ENCODE assay signal across 9 cellular contexts in the genomic region with DNA sequence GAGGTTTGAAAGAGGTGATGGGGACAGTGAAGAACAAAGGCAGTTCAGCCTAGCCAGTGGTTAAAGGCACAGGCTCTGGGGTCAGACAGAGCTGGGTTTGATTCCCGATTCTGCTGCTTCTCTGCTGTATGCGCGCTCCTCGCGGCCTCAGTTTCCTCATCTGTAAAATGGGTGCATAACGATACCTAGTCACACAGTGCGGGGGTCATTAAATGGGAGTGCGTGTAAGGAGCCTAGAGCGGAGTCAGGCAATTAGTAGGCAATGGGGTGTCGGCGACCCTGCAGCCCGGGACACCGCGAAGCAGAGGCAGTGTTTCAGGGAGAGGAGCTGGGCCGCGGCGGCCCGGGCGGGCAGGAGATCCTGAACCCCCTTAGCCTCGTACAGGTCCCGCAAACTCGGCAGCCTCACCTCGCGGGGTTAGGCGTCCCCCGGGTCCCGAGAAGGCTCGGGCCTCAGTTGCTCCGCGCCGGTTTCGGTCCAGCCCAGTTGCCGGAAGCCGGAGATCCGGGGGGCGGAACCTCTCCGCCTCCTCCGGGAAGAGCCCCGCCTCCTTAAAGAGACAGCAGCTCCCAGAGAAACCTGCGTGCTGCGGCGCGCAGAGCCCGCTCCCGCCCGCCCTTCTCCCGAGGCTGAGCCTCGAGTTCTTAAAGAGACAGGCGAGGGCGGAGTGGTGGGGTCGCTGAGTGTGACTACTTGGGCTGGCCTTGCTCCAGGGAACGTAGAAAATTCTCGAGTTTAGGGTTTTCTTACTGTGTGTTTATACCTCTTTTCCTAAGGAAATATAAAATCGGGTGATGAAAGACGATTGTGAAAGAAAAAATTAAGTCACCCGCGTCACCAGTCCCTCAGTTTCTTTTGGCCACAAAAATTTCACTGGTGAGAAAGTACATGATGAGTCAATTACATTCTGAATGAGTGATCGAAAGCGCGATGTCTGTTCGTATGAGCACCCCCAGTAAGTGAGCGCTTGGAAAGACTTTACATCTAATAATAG. TPM values are rescaled to one million over a fixed set of nuclear protein-coding genes. Genes with fewer than 3 reads are reported as not detected.
A peak's percentile ranks its signal among the peaks of the same experiment; 100 is the strongest.
DNase-seq lines count a peak whose midpoint lies in the region; ATAC-seq, FAIRE-seq and TF ChIP-seq lines count a peak whose summit lies in the region.
"Had no signal": no experiment of that assay in that cellular context is flagged by ENCODE, and none has a peak within 500 bp of the region (broad histone marks: within the 10 kb centered on the region; RNA-seq: fewer than 3 reads in every experiment).

YIPF1 (minus strand) TSS at position 494 of the 995 bp plus-strand sequence. CDS start 860 bp downstream, outside the sequence.

- H3K9ac ChIP-seq in keratinocyte (ENCODE audit: control insufficient read depth, extremely low read depth, insufficient read depth, low read length), result peak within 1 kb of the TSS; percentile 85

- no peaks in the 10 kb centered on the region for H4K20me1 ChIP-seq in keratinocyte (ENCODE audit: control insufficient read depth, extremely low read depth, insufficient read depth, low read length)

- peak within 1 kb of the TSS; percentile 91 for H3K27ac ChIP-seq in keratinocyte (ENCODE audit: control insufficient read depth, insufficient read depth, low read length)

- H3K27me3 ChIP-seq in keratinocyte (ENCODE audit: control insufficient read depth, extremely low read depth, insufficient read depth, low read length), result no peaks in the 10 kb centered on the region

- dilution Hi-C loops in keratinocyte (cut with MboI; ENCODE audit: extremely low pct_ligation_motif_present, low sequenced_read_pairs), result no loop called here

- ATAC-seq in GM19023 (IDR thresholded peaks at IDR 0.05; ENCODE audit: unreplicated experiment) (peak; percentile 91), HG03196 (IDR thresholded peaks at IDR 0.05; ENCODE audit: unreplicated experiment) (peak; percentile 90)

- DNase-seq in AG10803 (ENCODE audit: low read depth) (peak; percentile 86), NCI-H345 (lab: John Stamatoyannopoulos, UW) (peak; percentile 93), cerebellar nuclear complex (lab: John Stamatoyannopoulos, UW) (peak; percentile 47 to 78), keratinocyte (ENCODE audit: low read depth, low spot score) (peak; percentile 44)
- peak; percentile 78 for DNase-seq in activated CD4-positive, alpha-beta T cell treated with anti-CD3 and anti-CD28 coated beads for 1 hour
- peak; percentile 75 to 82 (median 76) for DNase-seq in stimulated activated CD4-positive, alpha-beta T cell treated with anti-CD3 and anti-CD28 coated beads, Interleukin-12 subunit alpha, Interleukin-12 subunit beta, amount 100 ng/mL, for 48 hours (ENCODE audit: low read depth in 2 of 3, low spot score in 1 of 3)

- peaks cover 10% of the 10 kb centered on the region for H3K4me1 ChIP-seq in keratinocyte (ENCODE audit: control insufficient read depth, extremely low read depth, insufficient read depth, low read length)

- no peaks in the 10 kb centered on the region for H3K9me1 ChIP-seq in keratinocyte (ENCODE audit: control insufficient read depth, extremely low read depth, insufficient read depth, low read length)

- peaks cover 1 to 3% of the 10 kb centered on the region in 2 experiments for H3K36me3 ChIP-seq in keratinocyte (ENCODE audit: control insufficient read depth in 2 of 2, extremely low read depth in 1 of 2, insufficient read depth in 2 of 2, low read length in 2 of 2)

- no peak for FAIRE-seq in keratinocyte (lab: Jason Lieb, UNC)
- FAIRE-seq: TTC549 had no signal

- TF ChIP-seq CTCF in AG10803 (conservative IDR thresholded peaks at IDR 0.05; ENCODE audit: low read length) (no peak), keratinocyte (optimal IDR thresholded peaks at IDR 0.05 in 1 of 3, IDR thresholded peaks at IDR 0.05 in 1 of 3, conservative IDR thresholded peaks at IDR 0.05 in 1 of 3; ENCODE audit: extremely low read depth in 1 of 3, insufficient read depth in 2 of 3, low read length in 3 of 3) (no peak)

- no peaks in the 10 kb centered on the region for H3K9me3 ChIP-seq in keratinocyte (ENCODE audit: control insufficient read depth, low read depth, low read length)

- peak within 1 kb of the TSS; percentile 94 for H3K4me2 ChIP-seq in keratinocyte (ENCODE audit: control insufficient read depth, extremely low read depth, insufficient read depth, low read depth, low read length)

- peak within 1 kb of the TSS; percentile 96 for H3K4me3 ChIP-seq in AG10803 (ENCODE audit: low read length)
- peak within 1 kb of the TSS; percentile 66 to 86 (median 78) for H3K4me3 ChIP-seq in keratinocyte (ENCODE audit: control insufficient read depth in 2 of 3, extremely low read depth in 1 of 3, insufficient read depth in 2 of 3, low read depth in 1 of 3, low read length in 3 of 3)

- no peaks in the 10 kb centered on the region for H3K79me2 ChIP-seq in keratinocyte (ENCODE audit: control insufficient read depth, insufficient read depth, low read length)

- H2AFZ ChIP-seq in keratinocyte (ENCODE audit: control insufficient read depth, low read length), result peak within 1 kb of the TSS; percentile 95

RNA-seq across cellular contexts. Expression of gene YIPF1, which starts in this region (rescaled TPM):
- polyA plus RNA-seq in keratinocyte, result 36.3 to 45.7 TPM (median 43.3 TPM) in 3 replicates
- polyA plus RNA-seq in keratinocyte (2011; ENCODE audit: low read depth), result 10.2 TPM
- polyA plus RNA-seq in keratinocyte (2011; cell fraction: cytosol; rRNA removed), result 35.0 and 57.3 TPM in 2 replicates
- polyA plus RNA-seq in keratinocyte (2011; cell fraction: nucleus; rRNA removed), result 35.2 and 41.9 TPM in 2 replicates
- 22.4 and 23.5 TPM in 2 replicates for polyA plus RNA-seq in keratinocyte (2012; ENCODE audit: low replicate concordance)
- polyA minus RNA-seq in keratinocyte, result 19.2 to 45.8 TPM (median 37.8 TPM) in 3 replicates
- 17.8 TPM for polyA minus RNA-seq in keratinocyte (2011; cell fraction: cytosol; rRNA and poly(A)+ RNA removed)
- polyA minus RNA-seq in keratinocyte (2011; cell fraction: nucleus; rRNA and poly(A)+ RNA removed), result 14.2 and 20.6 TPM in 2 replicates

Comparison
In these comparisons a context has a peak if more than half of its experiments do, and no peak if none do; other contexts are left out.
1. Peak in every context shown above with its lines: DNase-seq, ATAC-seq, H3K4me3 ChIP-seq and H3K27ac ChIP-seq.